14 cellular contexts compared by ENCODE assay signal in genomic region chr1:204361341-204361771, GRCh38.
"Had no signal": no experiment of that assay in that cellular context is flagged by ENCODE, and none has a peak within 500 bp of the region (broad histone marks: within the 10 kb centered on the region; RNA-seq: fewer than 3 reads in every experiment).

No MANE protein-coding gene starts in this region.

- H3K36me3 Mint-ChIP-seq: activated naive CD8-positive, alpha-beta T cell; stimulated activated naive B cell treated with anti-CD40 and anti-IgM and Interleukin-4, amounts not matched to agents 10 μg/mL and 1 μg/mL and 100 μg/mL, for 72 hours; T-cell had no signal

- H3K9me3 ChIP-seq: breast epithelium, neutrophil, right atrium auricular region, upper lobe of left lung had no signal

- ATAC-seq: stimulated activated naive B cell treated with anti-CD40 and anti-IgM and Interleukin-4, amounts not matched to agents 10 μg/mL and 1 μg/mL and 100 μg/mL, for 72 hours; T-cell had no signal

- H3K4me3 Mint-ChIP-seq: activated naive CD8-positive, alpha-beta T cell; stimulated activated naive B cell treated with anti-CD40 and anti-IgM and Interleukin-4, amounts not matched to agents 10 μg/mL and 1 μg/mL and 100 μg/mL, for 72 hours had no signal

- H3K27ac Mint-ChIP-seq: activated naive CD8-positive, alpha-beta T cell; stimulated activated naive B cell treated with anti-CD40 and anti-IgM and Interleukin-4, amounts not matched to agents 10 μg/mL and 1 μg/mL and 100 μg/mL, for 72 hours; T-cell had no signal

- H3K36me3 ChIP-seq: breast epithelium, neutrophil, right atrium auricular region, upper lobe of left lung had no signal

- DNase-seq: activated CD4-positive, alpha-beta T cell treated with anti-CD3 and anti-CD28 coated beads, Interleukin-2, amount 50 U/mL, for 4 hours; activated gamma-delta T cell; activated T-cell treated with anti-CD3 and anti-CD28 coated beads, Interleukin-2, amount 50 U/mL, for 1 hour; foreskin melanocyte; kidney; posterior cingulate gyrus; stimulated activated naive B cell treated with anti-CD40 and anti-IgM and Interleukin-4, amounts not matched to agents 10 μg/mL and 1 μg/mL and 100 μg/mL, for 72 hours; T-cell had no signal

- H3K4me3 ChIP-seq: breast epithelium, right atrium auricular region, smooth muscle cell, upper lobe of left lung had no signal

- FAIRE-seq: kidney had no signal

- H3K4me2 ChIP-seq: smooth muscle cell had no signal

- H3K27ac ChIP-seq: breast epithelium, neutrophil, right atrium auricular region, upper lobe of left lung had no signal

- H3K27me3 ChIP-seq: breast epithelium, right atrium auricular region, upper lobe of left lung had no signal

- H3K27me3 Mint-ChIP-seq: activated naive CD8-positive, alpha-beta T cell had no signal
